ENCODE assay signal across 13 cellular contexts in the genomic region with DNA sequence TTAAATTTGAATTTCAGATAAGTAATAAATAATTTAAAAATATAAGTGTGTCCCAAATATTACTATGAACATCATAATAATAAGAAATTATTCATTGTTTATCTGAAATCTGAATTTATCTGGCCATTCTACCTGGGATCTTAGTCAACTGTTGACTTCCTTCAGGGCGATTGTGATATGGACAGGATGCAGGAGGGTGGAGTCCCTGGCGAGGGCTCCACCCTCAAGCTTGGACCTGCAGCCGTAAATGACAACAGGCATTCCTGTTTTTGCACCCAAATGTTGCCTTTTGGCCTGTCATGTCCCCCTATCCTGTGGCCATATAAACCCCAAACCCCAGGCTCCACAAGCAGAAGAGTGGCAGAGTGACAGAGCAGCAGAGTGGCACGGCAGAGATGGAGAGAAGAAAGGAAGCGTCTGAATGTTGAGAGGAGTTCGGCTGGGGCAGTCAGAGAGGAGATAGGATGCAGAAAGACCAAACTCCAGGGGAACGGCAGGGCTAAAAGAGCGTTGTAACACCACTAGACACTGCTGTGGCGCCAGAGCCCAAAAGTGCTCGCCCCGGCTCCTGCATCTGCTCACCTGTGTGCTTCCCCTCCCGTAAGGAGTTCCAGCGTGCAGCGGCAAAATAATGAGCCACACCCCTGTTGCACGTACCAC. TPM values are rescaled to one million over a fixed set of nuclear protein-coding genes. Genes with fewer than 3 reads are reported as not detected.
A peak's percentile ranks its signal among the peaks of the same experiment; 100 is the strongest.
DNase-seq lines count a peak whose midpoint lies in the region; ATAC-seq and TF ChIP-seq lines count a peak whose summit lies in the region.
"Had no signal": no experiment of that assay in that cellular context is flagged by ENCODE, and none has a peak within 500 bp of the region (broad histone marks: within the 10 kb centered on the region; RNA-seq: fewer than 3 reads in every experiment).

No MANE protein-coding gene starts in this region.

- DNase-seq in DMS79 treated with DMSO at 0.1 percent for 48 hours (lab: John Stamatoyannopoulos, UW) (peak; percentile 54), NCI-H1105 treated with DMSO at 0.1 percent for 48 hours (lab: John Stamatoyannopoulos, UW) (peak; percentile 71), endodermal cell (peak; percentile 42), psoas muscle (no peak), epidermal melanocyte (ENCODE audit: insufficient read length, low spot score) (no peak), GM13976 (ENCODE audit: low spot score) (no peak), NCI-H2107 (lab: John Stamatoyannopoulos, UW) (no peak)
- DNase-seq: activated CD4-positive, CD25-positive, alpha-beta regulatory T cell treated with anti-CD3 and anti-CD28 coated beads, Interleukin-2, amount 50 U/mL, for 72 hours; activated gamma-delta T cell treated with Interleukin-2 at 50 U/mL for 16 hours; CD8-positive, alpha-beta memory T cell; NCI-H82; nephron progenitor cell; SJCRH30 had no signal

- no peak overlapping the region for H3K4me3 Mint-ChIP-seq in endodermal cell
- H3K4me3 Mint-ChIP-seq: nephron progenitor cell had no signal

- H3K4me1 ChIP-seq in endodermal cell (ENCODE audit: control insufficient read depth, insufficient read depth, low read length): no peaks in the 10 kb centered on the region
- H3K4me1 ChIP-seq in psoas muscle: no peaks in the 10 kb centered on the region
- H3K4me1 ChIP-seq: SJCRH30 had no signal

- no peaks in the 10 kb centered on the region for H3K27me3 Mint-ChIP-seq in endodermal cell (ENCODE audit: insufficient read depth)

- H3K36me3 ChIP-seq in endodermal cell (ENCODE audit: control insufficient read depth, insufficient read depth, low read length) (no peaks in the 10 kb centered on the region), psoas muscle (ENCODE audit: insufficient read depth in 1 of 2, low read depth in 1 of 2) (no peaks in the 10 kb centered on the region)
- H3K36me3 ChIP-seq: SJCRH30 had no signal

- no peak overlapping the region for H3K27ac ChIP-seq in endodermal cell (ENCODE audit: low read depth, low read length)
- no peak overlapping the region for H3K27ac ChIP-seq in psoas muscle
- H3K27ac ChIP-seq: SJCRH30 had no signal

- WGBS in endodermal cell (ENCODE audit: insufficient coverage in 1 of 2, insufficient read length in 1 of 2), 2 experiments: 89 to 93% methylated on average over 13 to 15 of the region's 15 CpGs
- WGBS in psoas muscle, 3 donors: 44 to 60% (median 49%) methylated on average over 15 of the region's 15 CpGs

- no peaks in the 10 kb centered on the region for H3K36me3 Mint-ChIP-seq in endodermal cell (ENCODE audit: low read depth)

- H3K4me3 ChIP-seq in endodermal cell (ENCODE audit: low read length) (no peak overlapping the region), psoas muscle (peak overlapping the region; percentile 42)
- H3K4me3 ChIP-seq: SJCRH30 had no signal

- H3K9me3 ChIP-seq in endodermal cell (ENCODE audit: control insufficient read depth, low read length): peaks cover 8% of the 10 kb centered on the region
- H3K9me3 ChIP-seq in psoas muscle: no peaks in the 10 kb centered on the region
- H3K9me3 ChIP-seq: SJCRH30 had no signal

- in situ Hi-C loops in GM13976 (cut with MboI; ENCODE audit: low sequenced_read_pairs, unreplicated experiment): no loop called here

- H3K9me3 Mint-ChIP-seq in endodermal cell: no peaks in the 10 kb centered on the region
- H3K9me3 Mint-ChIP-seq: CD8-positive, alpha-beta memory T cell; nephron progenitor cell had no signal

- H3K9ac ChIP-seq in endodermal cell (ENCODE audit: extremely low read depth, low read length, poor library complexity, severe bottlenecking): no peak overlapping the region

- TF ChIP-seq CTCF in endodermal cell (conservative IDR thresholded peaks at IDR 0.05) (no peak), psoas muscle (IDR thresholded peaks at IDR 0.05) (no peak), GM13976 (IDR thresholded peaks at IDR 0.05; ENCODE audit: borderline replicate concordance, control extremely low read depth, extremely low read depth, insufficient read depth, missing control alignments) (no peak)

- intact Hi-C loops in psoas muscle (cut with DNase I): loop anchor here (2.0 to 5.0 kb wide), 3 partner anchors 151 to 211 kb away; no protein-coding TSS in a partner anchor

- ATAC-seq in psoas muscle: peak in 3 of 4 donors; percentile 27 to 47 (median 37)

- H3K27ac Mint-ChIP-seq in endodermal cell: no peak overlapping the region
- H3K27ac Mint-ChIP-seq: nephron progenitor cell had no signal

- H3K27me3 ChIP-seq in endodermal cell (ENCODE audit: control insufficient read depth, insufficient read depth, low read length, poor library complexity, severe bottlenecking): no peaks in the 10 kb centered on the region
- peaks cover 0 to 1% (median 0%) of the 10 kb centered on the region in 3 donors for H3K27me3 ChIP-seq in psoas muscle (ENCODE audit: insufficient read depth in 3 of 3, low read length in 2 of 3)
- H3K27me3 ChIP-seq: SJCRH30 had no signal

- peaks cover 12% of the 10 kb centered on the region for H3K4me1 Mint-ChIP-seq in endodermal cell

RNA-seq across cellular contexts. Expression of a gene that starts 39.4 kb away (rescaled TPM):
- 10 to 100 TPM; 63.9 to 76.9 TPM for total RNA-seq in endodermal cell
- 58.0 TPM for polyA plus RNA-seq in endodermal cell (2013, experiment 1 of 2)
- 53.0 TPM for polyA plus RNA-seq in endodermal cell (2013, experiment 2 of 2)
- total RNA-seq in psoas muscle: 1 to 10 TPM; 4.1 to 8.6 (median 6.7) TPM
- polyA plus RNA-seq in psoas muscle: 1 to 10 TPM; 3.2 to 7.4 (median 3.4) TPM

Comparison
In these comparisons a context has a peak if more than half of its experiments do, and no peak if none do; other contexts are left out.
1. DNase-seq: peak in DMS79 treated with DMSO at 0.1 percent for 48 hours (single experiment), NCI-H1105 treated with DMSO at 0.1 percent for 48 hours (single experiment) and endodermal cell (single experiment); none in psoas muscle (0 of 2), epidermal melanocyte (single experiment), GM13976 (single experiment) and NCI-H2107 (single experiment).
2. RNA of a gene that starts 39.4 kb away (total RNA-seq): 63.9 to 76.9 TPM in endodermal cell; 4.1 to 8.6 TPM in psoas muscle; every median in the first group is over 4 times any median in the second.